Comparison of ENCODE assay signal across 34 cellular contexts in genomic region chr9:89792189-89793123, GRCh38.
"Had no signal": no experiment of that assay in that cellular context is flagged by ENCODE, and none has a peak within 500 bp of the region (broad histone marks: within the 10 kb centered on the region; RNA-seq: fewer than 3 reads in every experiment).

No MANE protein-coding gene starts in this region.

- H3K4me3 Mint-ChIP-seq: activated CD4-positive, alpha-beta memory T cell treated with anti-CD3 and anti-CD28 coated beads for 36 hours; effector memory CD8-positive, alpha-beta T cell; memory B cell; naive thymus-derived CD8-positive, alpha-beta T cell; T-helper 1 cell treated with Interleukin-12 subunit alpha and Interleukin-12 subunit beta and Interleukin-4 antibody, amounts not matched to agents 30 μg/mL and 1 μg/mL, for 36 hours had no signal

- H3K9me3 ChIP-seq: adrenal gland, body of pancreas, colonic mucosa, gastrocnemius medialis, neutrophil, ovary, prostate gland, testis, transverse colon had no signal

- H3K27ac Mint-ChIP-seq: activated CD4-positive, alpha-beta memory T cell treated with anti-CD3 and anti-CD28 coated beads for 36 hours; activated naive CD4-positive, alpha-beta T cell treated with anti-CD3 and anti-CD28 coated beads, Interleukin-2, amount 50 U/mL, for 72 hours; effector memory CD8-positive, alpha-beta T cell; memory B cell; naive thymus-derived CD8-positive, alpha-beta T cell; T-helper 1 cell treated with Interleukin-12 subunit alpha and Interleukin-12 subunit beta and Interleukin-4 antibody, amounts not matched to agents 30 μg/mL and 1 μg/mL, for 36 hours had no signal

- H3K4me1 ChIP-seq: colonic mucosa, gastrocnemius medialis, prostate gland, transverse colon had no signal

- H3K36me3 ChIP-seq: adrenal gland, cardiac muscle cell, colonic mucosa, gastrocnemius medialis, neutrophil, ovary, prostate gland, transverse colon had no signal

- H3K27me3 Mint-ChIP-seq: activated CD4-positive, alpha-beta memory T cell treated with anti-CD3 and anti-CD28 coated beads for 36 hours; naive thymus-derived CD8-positive, alpha-beta T cell had no signal

- H3K36me3 Mint-ChIP-seq: activated CD4-positive, alpha-beta memory T cell treated with anti-CD3 and anti-CD28 coated beads for 36 hours; activated naive CD4-positive, alpha-beta T cell treated with anti-CD3 and anti-CD28 coated beads, Interleukin-2, amount 50 U/mL, for 72 hours; memory B cell had no signal

- DNase-seq: activated CD4-positive, alpha-beta memory T cell treated with anti-CD3 and anti-CD28 coated beads for 36 hours; activated CD4-positive, alpha-beta T cell treated with anti-CD3 and anti-CD28 coated beads for 48 hours; activated CD8-positive, alpha-beta memory T cell treated with anti-CD3 and anti-CD28 coated beads, Interleukin-2, amount 50 U/mL, for 4 hours; activated naive CD4-positive, alpha-beta T cell; activated T-cell treated with anti-CD3 and anti-CD28 coated beads, Interleukin-2, amount 50 U/mL, for 1 hour; aorta; body of pancreas; cerebellar nuclear complex; colonic mucosa; effector memory CD8-positive, alpha-beta T cell; erythroblast; left cardiac atrium; naive thymus-derived CD8-positive, alpha-beta T cell; retina; stimulated activated CD4-positive, alpha-beta T cell treated with anti-CD3 and anti-CD28 coated beads, Interleukin-15, amount 100 ng/mL, for 24 hours; stimulated activated naive CD4-positive, alpha-beta T cell treated with Interleukin-2 at 50 U/mL for 16 hours; SW 1271; T-helper 9 cell; testis; transverse colon had no signal

- H3K9me3 Mint-ChIP-seq: activated CD4-positive, alpha-beta memory T cell treated with anti-CD3 and anti-CD28 coated beads for 36 hours; activated naive CD4-positive, alpha-beta T cell treated with anti-CD3 and anti-CD28 coated beads, Interleukin-2, amount 50 U/mL, for 72 hours; effector memory CD8-positive, alpha-beta T cell; memory B cell; T-helper 1 cell treated with Interleukin-12 subunit alpha and Interleukin-12 subunit beta and Interleukin-4 antibody, amounts not matched to agents 30 μg/mL and 1 μg/mL, for 36 hours had no signal

- H3K4me3 ChIP-seq: adrenal gland, body of pancreas, cardiac muscle cell, colonic mucosa, gastrocnemius medialis, hepatocyte, ovary, prostate gland, testis, transverse colon had no signal

- FAIRE-seq: keratinocyte, TTC549, urothelium cell line had no signal

- H3K27ac ChIP-seq: adrenal gland, body of pancreas, cardiac muscle cell, colonic mucosa, gastrocnemius medialis, hepatocyte, neutrophil, ovary, prostate gland, testis, transverse colon, VCaP had no signal

- H3K27me3 ChIP-seq: adrenal gland, body of pancreas, cardiac muscle cell, colonic mucosa, gastrocnemius medialis, hepatocyte, ovary, testis, transverse colon had no signal

- ATAC-seq: activated naive CD4-positive, alpha-beta T cell treated with anti-CD3 and anti-CD28 coated beads, Interleukin-2, amount 50 U/mL, for 72 hours; body of pancreas; effector memory CD8-positive, alpha-beta T cell; gastrocnemius medialis; left cardiac atrium; naive thymus-derived CD8-positive, alpha-beta T cell had no signal
